Comparison of ENCODE assay signal across 8 cellular contexts in the genomic region with DNA sequence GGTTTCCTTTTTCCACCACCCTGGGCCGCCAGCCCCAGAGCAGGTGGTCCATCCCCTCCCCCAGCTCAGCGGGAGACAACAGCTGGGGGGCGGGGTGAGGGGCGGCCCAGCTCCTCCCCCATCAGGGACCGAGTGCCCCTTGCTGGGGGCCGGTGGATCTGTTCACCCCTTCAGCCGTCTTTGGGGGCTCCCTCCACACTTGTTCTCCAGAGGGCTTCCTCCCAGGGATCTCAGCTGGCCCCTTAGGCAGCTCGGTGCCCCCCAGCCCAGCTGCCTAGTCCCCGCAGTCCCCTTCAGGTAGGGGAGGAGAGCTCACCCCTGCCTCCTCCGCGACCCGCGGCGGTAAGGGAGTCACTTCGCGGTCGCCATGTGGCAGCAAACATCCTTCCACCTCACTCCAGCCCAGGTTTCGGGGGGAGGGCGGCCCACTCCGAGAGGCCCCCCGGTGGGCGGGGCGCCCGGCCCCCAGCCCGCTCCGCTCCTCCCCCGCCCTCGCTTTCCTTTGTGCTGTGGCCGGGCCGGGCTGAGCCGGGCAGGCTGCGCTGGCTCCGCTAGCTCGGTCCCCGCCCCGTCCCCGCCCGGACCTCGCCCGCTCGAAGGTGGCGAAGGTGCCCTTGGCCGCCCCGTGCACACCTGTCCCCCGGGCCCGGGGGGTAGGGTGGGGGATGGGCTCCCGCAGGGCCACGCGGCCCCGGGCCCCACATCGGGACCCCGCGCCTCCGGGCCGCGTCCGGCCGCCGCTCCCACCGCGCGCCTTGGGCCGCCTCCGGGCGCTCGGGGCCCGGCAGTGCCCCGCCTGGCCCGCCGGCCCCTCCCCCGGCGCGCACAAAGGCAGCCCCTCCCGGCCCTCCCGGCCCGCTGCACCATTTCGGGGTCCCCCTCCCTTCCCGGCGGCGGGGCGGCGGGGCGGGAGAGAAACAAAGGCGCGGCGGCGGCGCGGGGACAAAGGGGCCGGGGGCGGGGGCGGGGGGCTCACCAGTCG. TPM values are rescaled to one million over a fixed set of nuclear protein-coding genes. Genes with fewer than 3 reads are reported as not detected.
DNase-seq lines count a peak whose midpoint lies in the region; ATAC-seq and TF ChIP-seq lines count a peak whose summit lies in the region.

No MANE protein-coding gene starts in this region.

- in situ Hi-C loops in T47D (cut with HindIII; ENCODE audit: low pct_unique_long_range_greater_than_20kb, low sequenced_read_pairs): no loop called here

- peak overlapping the region; percentile 45 to 50 (median 45) for H3K4me3 ChIP-seq in right lobe of liver

- no peaks in the 10 kb centered on the region for H3K9me3 ChIP-seq in right lobe of liver

- 5% methylated on average over 10 of the region's 93 CpGs for WGBS in right lobe of liver (ENCODE audit: insufficient coverage, low coverage, low lambda C conversion rate, missing lambda C conversion rate)

- H3K27me3 Mint-ChIP-seq in stimulated activated memory B cell treated with anti-CD40 and anti-IgM and Interleukin-4, amounts not matched to agents 10 μg/mL and 1 μg/mL and 100 μg/mL, for 72 hours: peaks cover 32% of the 10 kb centered on the region

- no peaks in the 10 kb centered on the region for H3K36me3 ChIP-seq in right lobe of liver

- H3K4me1 Mint-ChIP-seq in stimulated activated memory B cell treated with anti-CD40 and anti-IgM and Interleukin-4, amounts not matched to agents 10 μg/mL and 1 μg/mL and 100 μg/mL, for 72 hours: peaks cover 30% of the 10 kb centered on the region

- DNase-seq in T-helper 1 cell: peak in 3 of 5 donors; percentile 27 to 36 (median 35)
- peak; percentile 35 to 68 for DNase-seq in T47D (ENCODE audit: low read depth in 1 of 2, low spot score in 1 of 2)
- DNase-seq in right lobe of liver: no peak
- no peak for DNase-seq in NCI-H526 treated with DMSO at 0.1 percent for 48 hours (lab: John Stamatoyannopoulos, UW)

- H3K27ac Mint-ChIP-seq in stimulated activated memory B cell treated with anti-CD40 and anti-IgM and Interleukin-4, amounts not matched to agents 10 μg/mL and 1 μg/mL and 100 μg/mL, for 72 hours: no peak overlapping the region

- H3K27me3 ChIP-seq in right lobe of liver: no peaks in the 10 kb centered on the region

- H3K9me3 Mint-ChIP-seq in stimulated activated memory B cell treated with anti-CD40 and anti-IgM and Interleukin-4, amounts not matched to agents 10 μg/mL and 1 μg/mL and 100 μg/mL, for 72 hours: no peaks in the 10 kb centered on the region

- peak overlapping the region; percentile 50 for H3K4me3 Mint-ChIP-seq in stimulated activated memory B cell treated with anti-CD40 and anti-IgM and Interleukin-4, amounts not matched to agents 10 μg/mL and 1 μg/mL and 100 μg/mL, for 72 hours

- intact Hi-C loops in right lobe of liver (cut with DNase I): no loop called here

- peaks cover 0 to 5% (median 0%) of the 10 kb centered on the region in 4 donors for H3K4me1 ChIP-seq in right lobe of liver

- ATAC-seq in HG02973 (IDR thresholded peaks at IDR 0.05; ENCODE audit: unreplicated experiment) (peak; percentile 46), right lobe of liver (peak; percentile 7 to 29 (median 26)), HG03457 (IDR thresholded peaks at IDR 0.05; ENCODE audit: unreplicated experiment) (no peak)
- ATAC-seq in stimulated activated memory B cell treated with anti-CD40 and anti-IgM and Interleukin-4, amounts not matched to agents 10 μg/mL and 1 μg/mL and 100 μg/mL, for 72 hours: peak; percentile 63

- no peak for TF ChIP-seq CTCF in right lobe of liver (IDR thresholded peaks at IDR 0.05)

- H3K36me3 Mint-ChIP-seq in stimulated activated memory B cell treated with anti-CD40 and anti-IgM and Interleukin-4, amounts not matched to agents 10 μg/mL and 1 μg/mL and 100 μg/mL, for 72 hours: no peaks in the 10 kb centered on the region

- H3K27ac ChIP-seq in right lobe of liver: no peak overlapping the region

- peak; percentile 21 for TF ChIP-seq POLR2A in GM10847 (IDR thresholded peaks at IDR 0.05; ENCODE audit: extremely low read depth, insufficient read length)
- no peak for TF ChIP-seq POLR2A in right lobe of liver (IDR thresholded peaks at IDR 0.05)

RNA-seq across cellular contexts. Expression of a gene that starts 0.7 kb away (rescaled TPM):
- 1 to 10 TPM; 1.1 to 4.6 (median 3.1) TPM for total RNA-seq in right lobe of liver

RNA-seq across cellular contexts. Expression of a gene that starts 24.7 kb away (rescaled TPM):
- 10 to 100 TPM in 4 of 6 experiments, 1 to 10 TPM in 2; 3.7 to 24.0 (median 13.6) TPM for total RNA-seq in right lobe of liver

RNA-seq across cellular contexts. Expression of a gene that starts 26.1 kb away (rescaled TPM):
- 10 to 100 TPM in 1 of 6 experiments, 1 to 10 TPM in 3, under 1 TPM in 2; 0.15 to 13.0 (median 1.9) TPM for total RNA-seq in right lobe of liver

RNA-seq across cellular contexts. Expression of a gene that starts 36.9 kb away (rescaled TPM):
- 1 to 10 TPM; 2.5 to 6.6 (median 3.9) TPM for total RNA-seq in right lobe of liver

RNA-seq across cellular contexts. Expression of a gene that starts 44.0 kb away (rescaled TPM):
- total RNA-seq in right lobe of liver: 10 to 100 TPM; 35.1 to 64.8 (median 47.9) TPM

Comparison
In these comparisons a context has a peak if more than half of its experiments do, and no peak if none do; other contexts are left out.
1. DNase-seq: peak in T-helper 1 cell (3 of 5) and T47D (2 of 2); none in right lobe of liver (0 of 3) and NCI-H526 treated with DMSO at 0.1 percent for 48 hours (single experiment).